14 cellular contexts compared by ENCODE assay signal in the genomic region with DNA sequence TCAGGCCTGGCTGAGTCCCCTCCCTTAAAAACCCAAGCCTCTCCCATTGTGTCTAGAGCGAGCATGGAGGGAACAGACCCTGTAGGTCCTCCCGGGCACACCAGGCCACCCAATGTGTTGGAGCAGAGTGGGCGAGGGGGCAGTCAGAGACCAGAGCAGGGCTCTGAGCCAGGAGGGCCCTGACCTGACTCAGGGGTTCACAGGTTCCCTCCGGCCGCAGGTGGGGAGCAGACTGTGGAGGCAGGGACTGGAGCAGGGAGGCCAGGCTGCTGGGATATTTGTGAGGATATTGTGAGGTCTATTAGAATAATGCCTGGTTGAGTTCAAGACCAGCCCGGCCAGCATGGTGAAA. TPM values are rescaled to one million over a fixed set of nuclear protein-coding genes. Genes with fewer than 3 reads are reported as not detected.
A peak's percentile ranks its signal among the peaks of the same experiment; 100 is the strongest.
DNase-seq lines count a peak whose midpoint lies in the region; ATAC-seq and TF ChIP-seq lines count a peak whose summit lies in the region.
"Had no signal": no experiment of that assay in that cellular context is flagged by ENCODE, and none has a peak within 500 bp of the region (broad histone marks: within the 10 kb centered on the region; RNA-seq: fewer than 3 reads in every experiment).

No MANE protein-coding gene starts in this region.

- CTCF ChIA-PET in activated CD4-positive, alpha-beta T cell treated with anti-CD3 and anti-CD28 coated beads, Interleukin-2, amount 10 ng/mL, durations not matched to agents 7 days and 5 days (lab: Charles Lee), result interaction anchor here (0.8 to 1.6 kb wide), 3 partner anchors 11 to 27 kb away, joined by 3 to 5 read pairs (median 3); no protein-coding TSS in a partner anchor

- TF ChIP-seq CTCF in transverse colon (IDR thresholded peaks at IDR 0.05) (no peak), osteocyte (IDR thresholded peaks at IDR 0.05) (no peak)

- peaks cover 0 to 7% (median 0%) of the 10 kb centered on the region in 4 donors for H3K4me1 ChIP-seq in transverse colon

- TF ChIP-seq EP300 in transverse colon (IDR thresholded peaks at IDR 0.05; ENCODE audit: low read depth), result no peak

- intact Hi-C loops in transverse colon (cut with DNase I; ENCODE audit: low total_unique reads), result no loop called here

- no peak for DNase-seq in activated CD4-positive, alpha-beta T cell treated with anti-CD3 and anti-CD28 coated beads, Interleukin-2, amount 10 ng/mL, durations not matched to agents 7 days and 5 days
- DNase-seq in activated CD4-positive, alpha-beta T cell treated with anti-CD3 and anti-CD28 coated beads for 4 hours, result no peak
- no peak for DNase-seq in central memory CD8-positive, alpha-beta T cell (ENCODE audit: low spot score in 2 of 2)
- DNase-seq in naive B cell (no peak), transverse colon (no peak), osteocyte (ENCODE audit: extremely low spot score, unreplicated experiment) (no peak)
- DNase-seq: 8988T had no signal

- H3K27me3 ChIP-seq in transverse colon, result no peaks in the 10 kb centered on the region

- H3K4me1 Mint-ChIP-seq in activated CD4-positive, alpha-beta T cell treated with anti-CD3 and anti-CD28 coated beads, Interleukin-2, amount 10 ng/mL, durations not matched to agents 7 days and 5 days, result peaks cover 35% of the 10 kb centered on the region
- peaks cover 35% of the 10 kb centered on the region for H3K4me1 Mint-ChIP-seq in central memory CD8-positive, alpha-beta T cell
- H3K4me1 Mint-ChIP-seq in naive B cell (peaks cover 29 to 52% (median 36%) of the 10 kb centered on the region in 3 donors), osteocyte (ENCODE audit: unreplicated experiment) (peaks cover 3% of the 10 kb centered on the region)
- H3K4me1 Mint-ChIP-seq: mesothelial cell of epicardium had no signal

- 72% methylated on average over 6 of the region's 6 CpGs; no CpG with 5 or more reads in 1 of the 2 donors for WGBS in transverse colon (ENCODE audit: low coverage in 1 of 2), 2 donors

- in situ Hi-C loops in transverse colon (cut with MboI; ENCODE audit: low pct_ligation_motif_present in 1 of 4, low pct_unique_long_range_greater_than_20kb in 1 of 4, low sequenced_read_pairs in 3 of 4), result no loop called here

- no peak for ATAC-seq in central memory CD8-positive, alpha-beta T cell (replicated peaks; ENCODE audit: extremely low read depth, poor library complexity, severe bottlenecking)
- ATAC-seq in naive B cell (ENCODE audit: low read depth in 2 of 2) (no peak), HG03520 (IDR thresholded peaks at IDR 0.05; ENCODE audit: unreplicated experiment) (no peak), GM18873 (IDR thresholded peaks at IDR 0.05; ENCODE audit: low FRiP score, unreplicated experiment) (no peak)

- POLR2A ChIA-PET in activated CD4-positive, alpha-beta T cell treated with anti-CD3 and anti-CD28 coated beads, Interleukin-2, amount 10 ng/mL, durations not matched to agents 7 days and 5 days (lab: Charles Lee), result no interaction called here

- no peaks in the 10 kb centered on the region for H3K9me3 Mint-ChIP-seq in activated CD4-positive, alpha-beta T cell treated with anti-CD3 and anti-CD28 coated beads, Interleukin-2, amount 10 ng/mL, durations not matched to agents 7 days and 5 days
- no peaks in the 10 kb centered on the region for H3K9me3 Mint-ChIP-seq in central memory CD8-positive, alpha-beta T cell
- H3K9me3 Mint-ChIP-seq in naive B cell (no peaks in the 10 kb centered on the region), osteocyte (ENCODE audit: unreplicated experiment) (no peaks in the 10 kb centered on the region)
- H3K9me3 Mint-ChIP-seq: mesothelial cell of epicardium had no signal

- H3K36me3 ChIP-seq in transverse colon, result no peaks in the 10 kb centered on the region

- peak overlapping the region; percentile 79 for H3K27ac Mint-ChIP-seq in activated CD4-positive, alpha-beta T cell treated with anti-CD3 and anti-CD28 coated beads, Interleukin-2, amount 10 ng/mL, durations not matched to agents 7 days and 5 days
- H3K27ac Mint-ChIP-seq in central memory CD8-positive, alpha-beta T cell (ENCODE audit: low read depth), result peak overlapping the region; percentile 35
- peak overlapping the region; percentile 94 to 98 (median 96) for H3K27ac Mint-ChIP-seq in naive B cell
- H3K27ac Mint-ChIP-seq in osteocyte (ENCODE audit: unreplicated experiment), result no peak overlapping the region
- H3K27ac Mint-ChIP-seq: mesothelial cell of epicardium had no signal

- H3K9me3 ChIP-seq in transverse colon, result no peaks in the 10 kb centered on the region

- peaks cover 3% of the 10 kb centered on the region for H3K36me3 Mint-ChIP-seq in activated CD4-positive, alpha-beta T cell treated with anti-CD3 and anti-CD28 coated beads, Interleukin-2, amount 10 ng/mL, durations not matched to agents 7 days and 5 days (ENCODE audit: low read depth)
- peaks cover 8% of the 10 kb centered on the region for H3K36me3 Mint-ChIP-seq in central memory CD8-positive, alpha-beta T cell (ENCODE audit: insufficient read depth)
- H3K36me3 Mint-ChIP-seq in naive B cell (no peaks in the 10 kb centered on the region), osteocyte (ENCODE audit: unreplicated experiment) (no peaks in the 10 kb centered on the region)
- H3K36me3 Mint-ChIP-seq: activated naive CD8-positive, alpha-beta T cell; mesothelial cell of epicardium had no signal

- H3K27ac ChIP-seq in transverse colon, result peak overlapping the region; percentile 44 to 65 (median 48)

- no peaks in the 10 kb centered on the region for H3K27me3 Mint-ChIP-seq in activated CD4-positive, alpha-beta T cell treated with anti-CD3 and anti-CD28 coated beads, Interleukin-2, amount 10 ng/mL, durations not matched to agents 7 days and 5 days
- no peaks in the 10 kb centered on the region for H3K27me3 Mint-ChIP-seq in central memory CD8-positive, alpha-beta T cell
- no peaks in the 10 kb centered on the region for H3K27me3 Mint-ChIP-seq in naive B cell
- H3K27me3 Mint-ChIP-seq in osteocyte (ENCODE audit: unreplicated experiment), result peaks cover under 1% of the 10 kb centered on the region
- H3K27me3 Mint-ChIP-seq: activated naive CD8-positive, alpha-beta T cell had no signal

- no peak overlapping the region for H3K4me3 Mint-ChIP-seq in activated CD4-positive, alpha-beta T cell treated with anti-CD3 and anti-CD28 coated beads, Interleukin-2, amount 10 ng/mL, durations not matched to agents 7 days and 5 days
- no peak overlapping the region for H3K4me3 Mint-ChIP-seq in central memory CD8-positive, alpha-beta T cell
- peak overlapping the region; percentile 65 to 87 (median 76) for H3K4me3 Mint-ChIP-seq in naive B cell
- no peak overlapping the region for H3K4me3 Mint-ChIP-seq in osteocyte (ENCODE audit: unreplicated experiment)
- H3K4me3 Mint-ChIP-seq: activated naive CD8-positive, alpha-beta T cell; mesothelial cell of epicardium had no signal

- TF ChIP-seq POLR2A in transverse colon (IDR thresholded peaks at IDR 0.05), result no peak

- H3K4me3 ChIP-seq in transverse colon, result no peak overlapping the region

RNA-seq across cellular contexts. Expression of a gene that starts 1.6 kb away (rescaled TPM):
- not detected for total RNA-seq in activated CD4-positive, alpha-beta T cell treated with anti-CD3 and anti-CD28 coated beads, Interleukin-2, amount 10 ng/mL, durations not matched to agents 7 days and 5 days
- 10 to 100 TPM in 2 of 6 donors, 1 to 10 TPM in 4; 3.4 to 28.6 (median 8.3) TPM for polyA plus RNA-seq in naive B cell (ENCODE audit: low read depth in 6 of 6)
- 10 to 100 TPM; 25.6 to 81.5 (median 52.2) TPM for total RNA-seq in transverse colon
- not detected in 2 replicates for total RNA-seq in osteocyte
- total RNA-seq: chondrocyte, mesothelial cell of epicardium, pulmonary artery endothelial cell, SK-MEL-5 had no signal

RNA-seq across cellular contexts. Expression of a gene that starts 7.3 kb away (rescaled TPM):
- 100 to 1,000 TPM; 117 to 137 TPM for total RNA-seq in activated CD4-positive, alpha-beta T cell treated with anti-CD3 and anti-CD28 coated beads, Interleukin-2, amount 10 ng/mL, durations not matched to agents 7 days and 5 days
- polyA plus RNA-seq in naive B cell (ENCODE audit: low read depth in 6 of 6), result 10 to 100 TPM; 33.8 to 58.5 (median 47.5) TPM
- total RNA-seq in transverse colon (1 to 10 TPM in 1 of 4 donors, not detected in 3; 9.4 TPM), osteocyte (0.81 and 0.97 TPM in 2 replicates)
- total RNA-seq: pulmonary artery endothelial cell, SK-MEL-5 had no signal

RNA-seq across cellular contexts. Expression of a gene that starts 9.3 kb away (rescaled TPM):
- total RNA-seq in activated CD4-positive, alpha-beta T cell treated with anti-CD3 and anti-CD28 coated beads, Interleukin-2, amount 10 ng/mL, durations not matched to agents 7 days and 5 days, result 10 to 100 TPM; 36.9 to 47.5 TPM
- 10 to 100 TPM; 13.5 to 79.7 (median 55.3) TPM for polyA plus RNA-seq in naive B cell (ENCODE audit: low read depth in 6 of 6)
- total RNA-seq in transverse colon (10 to 100 TPM in 3 of 4 donors, 1 to 10 TPM in 1; 7.5 to 29.5 (median 13.1) TPM), osteocyte (6.2 and 6.8 TPM in 2 replicates)

RNA-seq across cellular contexts. Expression of a gene that starts 26.5 kb away (rescaled TPM):
- total RNA-seq in activated CD4-positive, alpha-beta T cell treated with anti-CD3 and anti-CD28 coated beads, Interleukin-2, amount 10 ng/mL, durations not matched to agents 7 days and 5 days, result 10 to 100 TPM; 12.3 to 13.5 TPM
- polyA plus RNA-seq in naive B cell (ENCODE audit: low read depth in 6 of 6), result under 1 TPM in 3 of 6 donors, not detected in 3; 0.12 to 0.22 (median 0.14) TPM
- total RNA-seq in transverse colon, result 10 to 100 TPM; 12.1 to 48.6 (median 16.6) TPM
- total RNA-seq in osteocyte, result 24.3 and 25.0 TPM in 2 replicates

RNA-seq across cellular contexts. Expression of a gene that starts 41.3 kb away (rescaled TPM):
- under 1 TPM; 0.42 to 0.79 TPM for total RNA-seq in activated CD4-positive, alpha-beta T cell treated with anti-CD3 and anti-CD28 coated beads, Interleukin-2, amount 10 ng/mL, durations not matched to agents 7 days and 5 days
- not detected for polyA plus RNA-seq in naive B cell (ENCODE audit: low read depth in 6 of 6)
- 10 to 100 TPM in 1 of 4 donors, 1 to 10 TPM in 2, under 1 TPM in 1; 1.00 to 10.5 (median 4.5) TPM for total RNA-seq in transverse colon
- 12.6 and 14.7 TPM in 2 replicates for total RNA-seq in osteocyte

Comparison
In these comparisons a context has a peak if more than half of its experiments do, and no peak if none do; other contexts are left out.
1. H3K4me3 Mint-ChIP-seq: peak in naive B cell (8 of 8); none in activated CD4-positive, alpha-beta T cell treated with anti-CD3 and anti-CD28 coated beads, Interleukin-2, amount 10 ng/mL, durations not matched to agents 7 days and 5 days (single experiment), central memory CD8-positive, alpha-beta T cell (single experiment) and osteocyte (single experiment).
2. RNA of a gene that starts 1.6 kb away (total RNA-seq): 25.6 to 81.5 TPM in transverse colon; not detected in activated CD4-positive, alpha-beta T cell treated with anti-CD3 and anti-CD28 coated beads, Interleukin-2, amount 10 ng/mL, durations not matched to agents 7 days and 5 days and not detected in osteocyte; every median in the first group is over 10 times any median in the second.
3. RNA of a gene that starts 7.3 kb away (total RNA-seq): 117 to 137 TPM in activated CD4-positive, alpha-beta T cell treated with anti-CD3 and anti-CD28 coated beads, Interleukin-2, amount 10 ng/mL, durations not matched to agents 7 days and 5 days; 9.4 TPM in transverse colon and 0.81 to 0.97 TPM in osteocyte; every median in the first group is over 10 times any median in the second.